ENCODE assay signal across 1 cellular context in genomic region chr2:190838492-190838910, GRCh38.
TF ChIP-seq lines count a peak whose summit lies in the region.

No MANE protein-coding gene starts in this region.

TF ChIP-seq in GM23338, 12 proteins besides CTCF, POLR2A, EP300 and RAD21 (continued from another document):
- TF ChIP-seq REST (IDR thresholded peaks at IDR 0.05; ENCODE audit: unreplicated experiment) (no peak), POLR2AphosphoS5 (IDR thresholded peaks at IDR 0.05; ENCODE audit: low read depth) (no peak), EZH2phosphoT487 (IDR thresholded peaks at IDR 0.05; ENCODE audit: unreplicated experiment) (no peak), EZH2 (IDR thresholded peaks at IDR 0.05; ENCODE audit: low read depth, unreplicated experiment) (no peak), JUNB (IDR thresholded peaks at IDR 0.05; ENCODE audit: unreplicated experiment) (no peak)
